ENCODE assay signal across 16 cellular contexts in the genomic region with DNA sequence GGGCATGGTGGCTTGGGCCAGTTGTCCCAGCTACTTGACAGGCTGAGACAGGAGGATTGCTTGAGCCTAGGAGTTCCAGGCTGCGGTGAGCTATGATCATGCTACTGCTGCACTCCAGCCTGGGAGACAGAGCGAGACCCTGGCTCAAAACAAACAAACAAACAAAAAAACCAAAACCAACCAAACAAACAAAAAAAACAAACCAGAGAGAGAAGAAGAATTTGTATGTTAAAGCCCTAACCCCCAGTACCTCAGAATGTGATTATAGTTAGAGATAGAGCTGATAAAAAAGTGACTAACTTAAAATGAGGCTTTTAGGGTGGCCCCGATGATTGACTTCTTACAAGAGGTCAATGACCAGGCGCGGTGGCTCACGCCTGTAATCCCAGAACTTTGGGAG. TPM values are rescaled to one million over a fixed set of nuclear protein-coding genes. Genes with fewer than 3 reads are reported as not detected.
DNase-seq lines count a peak whose midpoint lies in the region; ATAC-seq, FAIRE-seq and TF ChIP-seq lines count a peak whose summit lies in the region.
"Had no signal": no experiment of that assay in that cellular context is flagged by ENCODE, and none has a peak within 500 bp of the region (broad histone marks: within the 10 kb centered on the region; RNA-seq: fewer than 3 reads in every experiment).

No MANE protein-coding gene starts in this region.

- peaks cover 25 to 63% of the 10 kb centered on the region in 2 experiments; a peak in 4 of 5 replicates for H3K27me3 ChIP-seq in K562 (ENCODE audit: control insufficient read depth in 2 of 2, insufficient read depth in 2 of 2, low read length in 2 of 2)
- H3K27me3 ChIP-seq in transverse colon: peaks cover 86% of the 10 kb centered on the region

- in situ Hi-C loops in K562 (cut with MboI): no loop called here
- in situ Hi-C loops in transverse colon (cut with MboI; ENCODE audit: low pct_ligation_motif_present in 1 of 4, low pct_unique_long_range_greater_than_20kb in 1 of 4, low sequenced_read_pairs in 3 of 4): loop anchor here in 1 of 4 donors (25.0 kb wide), 1 partner anchor 93 kb away; the partner anchor contains the start of gene ZNF213

- H3K9me3 Mint-ChIP-seq in activated CD4-positive, alpha-beta T cell treated with anti-CD3 and anti-CD28 coated beads, Interleukin-2, amount 10 ng/mL, durations not matched to agents 24 days and 14 days: no peaks in the 10 kb centered on the region
- H3K9me3 Mint-ChIP-seq in IgD-negative memory B cell: no peaks in the 10 kb centered on the region
- peaks cover 10% of the 10 kb centered on the region for H3K9me3 Mint-ChIP-seq in nephron progenitor cell

- no peaks in the 10 kb centered on the region for H3K9me1 ChIP-seq in K562 (ENCODE audit: control insufficient read depth, insufficient read depth, low read length)

- no peaks in the 10 kb centered on the region; the same call in 1 of the 2 replicates for H4K20me1 ChIP-seq in K562 (replicated peaks; ENCODE audit: control insufficient read depth, insufficient read depth, low read length)

- H3K79me2 ChIP-seq in K562 (ENCODE audit: control insufficient read depth, insufficient read depth, low read length): no peaks in the 10 kb centered on the region

- H3K4me1 Mint-ChIP-seq in activated CD4-positive, alpha-beta T cell treated with anti-CD3 and anti-CD28 coated beads, Interleukin-2, amount 10 ng/mL, durations not matched to agents 24 days and 14 days: peaks cover 27% of the 10 kb centered on the region
- H3K4me1 Mint-ChIP-seq in IgD-negative memory B cell: peaks cover 5 to 7% (median 5%) of the 10 kb centered on the region in 3 donors
- H3K4me1 Mint-ChIP-seq in nephron progenitor cell: peaks cover 5% of the 10 kb centered on the region

- H3K9ac ChIP-seq in K562 (ENCODE audit: insufficient read depth in 1 of 2, low read depth in 2 of 2, low read length in 2 of 2): no peak overlapping the region

- TF ChIP-seq CTCF in K562 (IDR thresholded peaks at IDR 0.05 in 2 of 3, conservative IDR thresholded peaks at IDR 0.05 in 1 of 3; ENCODE audit: insufficient read depth in 2 of 3, low read depth in 1 of 3, low read length in 3 of 3): no peak
- no peak for TF ChIP-seq CTCF in nephron progenitor cell (IDR thresholded peaks at IDR 0.05)
- no peak for TF ChIP-seq CTCF in transverse colon (IDR thresholded peaks at IDR 0.05)

- TF ChIP-seq EP300 in K562 (IDR thresholded peaks at IDR 0.05; ENCODE audit: low read length) (no peak), transverse colon (IDR thresholded peaks at IDR 0.05; ENCODE audit: low read depth) (no peak)

- no peak for DNase-seq in activated CD4-positive, alpha-beta T cell treated with anti-CD3 and anti-CD28 coated beads, Interleukin-2, amount 10 ng/mL, durations not matched to agents 24 days and 14 days
- DNase-seq in activated CD4-positive, alpha-beta T cell treated with anti-CD3 and anti-CD28 coated beads for 1 hour: no peak
- DNase-seq in K562 (ENCODE audit: extremely low read depth in 1 of 4, low spot score in 3 of 4): no peak
- no peak for DNase-seq in nephron progenitor cell
- DNase-seq in transverse colon: no peak
- DNase-seq in posterior cingulate gyrus: no peak
- DNase-seq: adrenal gland, HCEC 1CT, heart right ventricle, NCI-H2081 treated with DMSO at 0.1 percent for 48 hours, substantia nigra, T-helper 9 cell had no signal

- POLR2A ChIA-PET in K562 (lab: Yijun Ruan, JAX): interaction anchor here (1.8 to 2.6 kb wide), 2 partner anchors 10 to 14 kb away, joined by 4 to 7 read pairs; no protein-coding TSS in a partner anchor

- peak overlapping the region; percentile 89 for H3K4me3 Mint-ChIP-seq in activated CD4-positive, alpha-beta T cell treated with anti-CD3 and anti-CD28 coated beads, Interleukin-2, amount 10 ng/mL, durations not matched to agents 24 days and 14 days
- peak overlapping the region; percentile 75 to 93 (median 82) for H3K4me3 Mint-ChIP-seq in IgD-negative memory B cell
- peak overlapping the region; percentile 74 for H3K4me3 Mint-ChIP-seq in nephron progenitor cell

- H3K36me3 ChIP-seq in K562 (ENCODE audit: control insufficient read depth, insufficient read depth, low read length) (no peaks in the 10 kb centered on the region), transverse colon (no peaks in the 10 kb centered on the region)
- H3K36me3 ChIP-seq: adrenal gland, heart right ventricle, left lung had no signal

- TF ChIP-seq RAD21 in K562 (CRISPR knock-in tag; conservative IDR thresholded peaks at IDR 0.05 in 1 of 2, IDR thresholded peaks at IDR 0.05 in 1 of 2): no peak

- H3K27ac ChIP-seq in K562 (ENCODE audit: extremely low read depth, low read depth, low read length) (no peak overlapping the region), transverse colon (no peak overlapping the region)
- H3K27ac ChIP-seq: adrenal gland, RWPE1 had no signal

- BruUV-seq in K562 (replicated peaks; lab: Mats Ljungman, UMichigan): no TSS peak

- H3K36me3 Mint-ChIP-seq in activated CD4-positive, alpha-beta T cell treated with anti-CD3 and anti-CD28 coated beads, Interleukin-2, amount 10 ng/mL, durations not matched to agents 24 days and 14 days (ENCODE audit: low read depth): peaks cover 2% of the 10 kb centered on the region
- H3K36me3 Mint-ChIP-seq in IgD-negative memory B cell (no peaks in the 10 kb centered on the region), nephron progenitor cell (ENCODE audit: low read depth) (no peaks in the 10 kb centered on the region)

- ATAC-seq in K562 (no peak), HG03571 (IDR thresholded peaks at IDR 0.05; ENCODE audit: unreplicated experiment) (no peak)

- peak overlapping the region; percentile 87 for H3K27ac Mint-ChIP-seq in activated CD4-positive, alpha-beta T cell treated with anti-CD3 and anti-CD28 coated beads, Interleukin-2, amount 10 ng/mL, durations not matched to agents 24 days and 14 days
- H3K27ac Mint-ChIP-seq in IgD-negative memory B cell (peak overlapping the region in 1 of 3 donors; percentile 20), nephron progenitor cell (no peak overlapping the region)

- WGBS in K562 (ENCODE audit: insufficient coverage, low coverage, missing lambda C conversion rate): 22% methylated on average over 6 of the region's 6 CpGs
- whole genome bisulfite sequencing in transverse colon (ENCODE audit: low coverage in 1 of 2), 2 donors: 68 to 92% methylated on average over 4 to 6 of the region's 6 CpGs

- H3K27me3 Mint-ChIP-seq in activated CD4-positive, alpha-beta T cell treated with anti-CD3 and anti-CD28 coated beads, Interleukin-2, amount 10 ng/mL, durations not matched to agents 24 days and 14 days: peaks cover 27% of the 10 kb centered on the region
- peaks cover 41% of the 10 kb centered on the region for H3K27me3 Mint-ChIP-seq in IgD-negative memory B cell
- peaks cover 88% of the 10 kb centered on the region for H3K27me3 Mint-ChIP-seq in nephron progenitor cell (ENCODE audit: low read depth, poor library complexity)

- H3K9me3 ChIP-seq in K562 (replicated peaks; ENCODE audit: control insufficient read depth, insufficient read depth, low read depth, low read length) (no peaks in the 10 kb centered on the region), transverse colon (no peaks in the 10 kb centered on the region)
- H3K9me3 ChIP-seq: adrenal gland, heart right ventricle, left lung had no signal

- H2AFZ ChIP-seq in K562 (ENCODE audit: low read depth, low read length): no peak overlapping the region

- H3K4me1 ChIP-seq in K562 (replicated peaks in 1 of 2; ENCODE audit: control insufficient read depth in 2 of 2, insufficient read depth in 2 of 2, low read length in 2 of 2) (peaks cover 3 to 21% of the 10 kb centered on the region in 2 experiments; a peak in 3 of 5 replicates), transverse colon (peaks cover 0 to 22% (median 21%) of the 10 kb centered on the region in 4 donors)

- H3K4me3 ChIP-seq in K562 (no peak overlapping the region), transverse colon (no peak overlapping the region)

- FAIRE-seq in K562 (lab: Jason Lieb, UNC): no peak

- no peak overlapping the region for H3K4me2 ChIP-seq in K562 (ENCODE audit: insufficient read depth, low read length)

- CTCF ChIA-PET in K562 (lab: Yijun Ruan, JAX; ENCODE audit: low intra/inter-chr PET ratio): no interaction called here

- TF ChIP-seq POLR2A in K562 (conservative IDR thresholded peaks at IDR 0.05) (no peak), transverse colon (IDR thresholded peaks at IDR 0.05) (no peak)

- intact Hi-C loops in activated CD4-positive, alpha-beta T cell treated with anti-CD3 and anti-CD28 coated beads, Interleukin-2, amount 10 ng/mL, durations not matched to agents 24 days and 14 days (cut with micrococcal nuclease): loop anchor here (5.0 kb wide), 1 partner anchor 42 kb away; no protein-coding TSS in a partner anchor
- intact Hi-C loops in K562 (cut with micrococcal nuclease): no loop called here
- intact Hi-C loops in transverse colon (cut with DNase I; ENCODE audit: low total_unique reads): no loop called here
- intact Hi-C loops in posterior cingulate gyrus (cut with DNase I): no loop called here

RNA-seq across cellular contexts. Expression of gene MMP25, which starts 1.7 kb away (rescaled TPM):
- 8.1 and 10.2 TPM in 2 replicates for total RNA-seq in activated CD4-positive, alpha-beta T cell treated with anti-CD3 and anti-CD28 coated beads, Interleukin-2, amount 10 ng/mL, durations not matched to agents 24 days and 14 days
- polyA plus RNA-seq in IgD-negative memory B cell (0.40 TPM), K562 (2011; rRNA removed) (not detected in 2 replicates), K562 (2014; fragmentation: Illumina TruSeq; extraction: Trizol) (0.03 TPM in 1 of 2 replicates, not detected in the other), K562 (2014; fragmentation: Nextera tagmentation; extraction: Ambion mirVana) (not detected), K562 (2014; rRNA removed) (not detected in 2 replicates)
- total RNA-seq in K562 (2011; cell fraction: chromatin; rRNA removed; ENCODE audit: low replicate concordance): 0.14 TPM in 1 of 2 replicates, not detected in the other
- 0.17 TPM in 1 of 2 replicates, not detected in the other for total RNA-seq in K562 (2011; cell fraction: nucleolus; rRNA removed)
- total RNA-seq in K562 (2011; cell fraction: nucleoplasm; rRNA removed): 0.07 and 0.15 TPM in 2 replicates
- total RNA-seq in K562 (2014; rRNA removed) (not detected in 2 replicates), K562 (2014; rRNA removed; fragmentation: Illumina TruSeq; extraction: Trizol) (not detected in 2 replicates), K562 (2015; rRNA removed; fragmentation: Illumina TruSeq; extraction: Trizol) (0.04 TPM in 1 of 2 replicates, not detected in the other), K562 (2021) (0.09 TPM in 1 of 2 replicates, not detected in the other), transverse colon (1 to 10 TPM in 3 of 4 donors, not detected in 1; 1.6 to 9.4 (median 1.8) TPM)
- 0.01 TPM in 1 of 2 replicates, not detected in the other for polyA plus RNA-seq in K562 (2011; cell fraction: cytosol; rRNA removed)
- 0.03 and 0.08 TPM in 2 replicates for polyA plus RNA-seq in K562 (2011; cell fraction: nucleus; rRNA removed)
- 0.51 and 0.58 TPM in 2 replicates for polyA plus RNA-seq in K562 (2012)
- not detected in 2 replicates for polyA minus RNA-seq in K562 (2011; rRNA and poly(A)+ RNA removed)
- 0.19 TPM in 1 of 2 replicates, not detected in the other for polyA minus RNA-seq in K562 (2011; cell fraction: cytosol; rRNA and poly(A)+ RNA removed)
- polyA minus RNA-seq in K562 (2011; cell fraction: nucleus; rRNA and poly(A)+ RNA removed): not detected in 2 replicates

RNA-seq across cellular contexts. Expression of gene BICDL2, which starts 8.0 kb away (rescaled TPM):
- 0.43 and 0.63 TPM in 2 replicates for total RNA-seq in activated CD4-positive, alpha-beta T cell treated with anti-CD3 and anti-CD28 coated beads, Interleukin-2, amount 10 ng/mL, durations not matched to agents 24 days and 14 days
- not detected for polyA plus RNA-seq in IgD-negative memory B cell
- 0.23 and 0.65 TPM in 2 replicates for total RNA-seq in K562 (2011; cell fraction: chromatin; rRNA removed; ENCODE audit: low replicate concordance)
- total RNA-seq in K562 (2011; cell fraction: nucleolus; rRNA removed): 1.1 and 1.2 TPM in 2 replicates
- 0.29 and 0.46 TPM in 2 replicates for total RNA-seq in K562 (2011; cell fraction: nucleoplasm; rRNA removed)
- 0.09 and 0.12 TPM in 2 replicates for total RNA-seq in K562 (2014; rRNA removed)
- total RNA-seq in K562 (2014; rRNA removed; fragmentation: Illumina TruSeq; extraction: Trizol): not detected in 2 replicates
- 0.08 TPM in 1 of 2 replicates, not detected in the other for total RNA-seq in K562 (2015; rRNA removed; fragmentation: Illumina TruSeq; extraction: Trizol)
- 0.09 TPM in 2 replicates for total RNA-seq in K562 (2021)
- polyA plus RNA-seq in K562 (2011; rRNA removed): 0.18 and 0.28 TPM in 2 replicates
- 0.32 and 0.63 TPM in 2 replicates for polyA plus RNA-seq in K562 (2011; cell fraction: cytosol; rRNA removed)
- 0.28 and 0.41 TPM in 2 replicates for polyA plus RNA-seq in K562 (2011; cell fraction: nucleus; rRNA removed)
- polyA plus RNA-seq in K562 (2012): 0.17 and 0.27 TPM in 2 replicates
- polyA plus RNA-seq in K562 (2014; fragmentation: Illumina TruSeq; extraction: Trizol): not detected in 2 replicates
- not detected for polyA plus RNA-seq in K562 (2014; fragmentation: Nextera tagmentation; extraction: Ambion mirVana)
- polyA plus RNA-seq in K562 (2014; rRNA removed): not detected in 2 replicates
- polyA minus RNA-seq in K562 (2011; rRNA and poly(A)+ RNA removed): not detected in 2 replicates
- 0.57 TPM in 1 of 2 replicates, not detected in the other for polyA minus RNA-seq in K562 (2011; cell fraction: cytosol; rRNA and poly(A)+ RNA removed)
- polyA minus RNA-seq in K562 (2011; cell fraction: nucleus; rRNA and poly(A)+ RNA removed): 0.44 and 0.54 TPM in 2 replicates
- total RNA-seq in transverse colon: 100 to 1,000 TPM; 123 to 357 (median 167) TPM
- total RNA-seq: heart right ventricle had no signal

RNA-seq across cellular contexts. Expression of gene IL32, which starts 20.7 kb away (rescaled TPM):
- total RNA-seq in activated CD4-positive, alpha-beta T cell treated with anti-CD3 and anti-CD28 coated beads, Interleukin-2, amount 10 ng/mL, durations not matched to agents 24 days and 14 days: 918 and 934 TPM in 2 replicates
- polyA plus RNA-seq in IgD-negative memory B cell (59.8 TPM), K562 (2011; rRNA removed) (0.21 TPM in 1 of 2 replicates, not detected in the other), K562 (2014; fragmentation: Illumina TruSeq; extraction: Trizol) (0.31 and 0.64 TPM in 2 replicates), K562 (2014; fragmentation: Nextera tagmentation; extraction: Ambion mirVana) (under 1 TPM; 0.24 to 0.42 TPM), K562 (2014; rRNA removed) (0.43 and 2.0 TPM in 2 replicates)
- 1.1 TPM in 1 of 2 replicates, not detected in the other for total RNA-seq in K562 (2011; cell fraction: chromatin; rRNA removed; ENCODE audit: low replicate concordance)
- total RNA-seq in K562 (2011; cell fraction: nucleolus; rRNA removed): 0.50 and 1.1 TPM in 2 replicates
- not detected in 2 replicates for total RNA-seq in K562 (2011; cell fraction: nucleoplasm; rRNA removed)
- total RNA-seq in K562 (2014; rRNA removed) (not detected in 2 replicates), K562 (2014; rRNA removed; fragmentation: Illumina TruSeq; extraction: Trizol) (not detected in 2 replicates), K562 (2015; rRNA removed; fragmentation: Illumina TruSeq; extraction: Trizol) (not detected in 2 replicates), K562 (2021) (1.5 and 2.2 TPM in 2 replicates), transverse colon (100 to 1,000 TPM in 3 of 4 donors, 10 to 100 TPM in 1; 21.9 to 720 (median 492) TPM)
- polyA plus RNA-seq in K562 (2011; cell fraction: cytosol; rRNA removed): 0.40 TPM in 2 replicates
- 0.29 and 0.43 TPM in 2 replicates for polyA plus RNA-seq in K562 (2011; cell fraction: nucleus; rRNA removed)
- polyA plus RNA-seq in K562 (2012): 1.0 and 5.1 TPM in 2 replicates
- polyA minus RNA-seq in K562 (2011; rRNA and poly(A)+ RNA removed): not detected in 2 replicates
- not detected in 2 replicates for polyA minus RNA-seq in K562 (2011; cell fraction: cytosol; rRNA and poly(A)+ RNA removed)
- not detected in 2 replicates for polyA minus RNA-seq in K562 (2011; cell fraction: nucleus; rRNA and poly(A)+ RNA removed)

RNA-seq across cellular contexts. Expression of gene THOC6, which starts 20.9 kb away (rescaled TPM):
- 55.3 and 57.0 TPM in 2 replicates for total RNA-seq in activated CD4-positive, alpha-beta T cell treated with anti-CD3 and anti-CD28 coated beads, Interleukin-2, amount 10 ng/mL, durations not matched to agents 24 days and 14 days
- polyA plus RNA-seq in IgD-negative memory B cell: 48.2 TPM
- total RNA-seq in K562 (2011; cell fraction: chromatin; rRNA removed; ENCODE audit: low replicate concordance): 53.2 and 110 TPM in 2 replicates
- total RNA-seq in K562 (2011; cell fraction: nucleolus; rRNA removed): 76.5 and 89.0 TPM in 2 replicates
- total RNA-seq in K562 (2011; cell fraction: nucleoplasm; rRNA removed): 47.3 and 55.1 TPM in 2 replicates
- 51.2 and 66.7 TPM in 2 replicates for total RNA-seq in K562 (2014; rRNA removed)
- 13.2 and 22.3 TPM in 2 replicates for total RNA-seq in K562 (2014; rRNA removed; fragmentation: Illumina TruSeq; extraction: Trizol)
- 42.7 and 46.7 TPM in 2 replicates for total RNA-seq in K562 (2015; rRNA removed; fragmentation: Illumina TruSeq; extraction: Trizol)
- 65.4 and 70.1 TPM in 2 replicates for total RNA-seq in K562 (2021)
- 38.7 and 47.4 TPM in 2 replicates for polyA plus RNA-seq in K562 (2011; rRNA removed)
- polyA plus RNA-seq in K562 (2011; cell fraction: cytosol; rRNA removed): 53.0 and 93.1 TPM in 2 replicates
- polyA plus RNA-seq in K562 (2011; cell fraction: nucleus; rRNA removed): 154 TPM in 2 replicates
- 65.3 and 65.6 TPM in 2 replicates for polyA plus RNA-seq in K562 (2012)
- 42.3 and 48.3 TPM in 2 replicates for polyA plus RNA-seq in K562 (2014; fragmentation: Illumina TruSeq; extraction: Trizol)
- polyA plus RNA-seq in K562 (2014; fragmentation: Nextera tagmentation; extraction: Ambion mirVana): 1 to 10 TPM; 2.5 to 5.5 TPM
- polyA plus RNA-seq in K562 (2014; rRNA removed): 64.5 and 66.6 TPM in 2 replicates
- 19.6 and 28.3 TPM in 2 replicates for polyA minus RNA-seq in K562 (2011; rRNA and poly(A)+ RNA removed)
- polyA minus RNA-seq in K562 (2011; cell fraction: cytosol; rRNA and poly(A)+ RNA removed): 32.0 and 41.0 TPM in 2 replicates
- 17.4 and 24.7 TPM in 2 replicates for polyA minus RNA-seq in K562 (2011; cell fraction: nucleus; rRNA and poly(A)+ RNA removed)
- 10 to 100 TPM; 10.1 to 42.8 (median 17.6) TPM for total RNA-seq in transverse colon

RNA-seq across cellular contexts. Expression of gene HCFC1R1, which starts 21.0 kb away (rescaled TPM):
- 29.4 TPM in 2 replicates for total RNA-seq in activated CD4-positive, alpha-beta T cell treated with anti-CD3 and anti-CD28 coated beads, Interleukin-2, amount 10 ng/mL, durations not matched to agents 24 days and 14 days
- polyA plus RNA-seq in IgD-negative memory B cell (26.2 TPM), K562 (2011; rRNA removed) (5.2 and 8.1 TPM in 2 replicates), K562 (2014; fragmentation: Illumina TruSeq; extraction: Trizol) (15.6 and 31.2 TPM in 2 replicates), K562 (2014; fragmentation: Nextera tagmentation; extraction: Ambion mirVana) (1 to 10 TPM; 2.2 to 4.1 TPM), K562 (2014; rRNA removed) (19.2 and 24.0 TPM in 2 replicates)
- total RNA-seq in K562 (2011; cell fraction: chromatin; rRNA removed; ENCODE audit: low replicate concordance): 4.0 and 6.9 TPM in 2 replicates
- total RNA-seq in K562 (2011; cell fraction: nucleolus; rRNA removed): 7.2 and 7.8 TPM in 2 replicates
- 2.9 and 7.3 TPM in 2 replicates for total RNA-seq in K562 (2011; cell fraction: nucleoplasm; rRNA removed)
- total RNA-seq in K562 (2014; rRNA removed) (19.3 and 32.1 TPM in 2 replicates), K562 (2014; rRNA removed; fragmentation: Illumina TruSeq; extraction: Trizol) (3.9 and 5.1 TPM in 2 replicates), K562 (2015; rRNA removed; fragmentation: Illumina TruSeq; extraction: Trizol) (9.4 and 11.2 TPM in 2 replicates), K562 (2021) (27.8 and 29.0 TPM in 2 replicates), transverse colon (10 to 100 TPM in 2 of 4 donors, 1 to 10 TPM in 2; 4.4 to 35.4 (median 17.5) TPM)
- 14.9 and 33.5 TPM in 2 replicates for polyA plus RNA-seq in K562 (2011; cell fraction: cytosol; rRNA removed)
- polyA plus RNA-seq in K562 (2011; cell fraction: nucleus; rRNA removed): 15.9 and 23.6 TPM in 2 replicates
- polyA plus RNA-seq in K562 (2012): 33.0 and 38.8 TPM in 2 replicates
- polyA minus RNA-seq in K562 (2011; rRNA and poly(A)+ RNA removed): 1.4 and 2.3 TPM in 2 replicates
- polyA minus RNA-seq in K562 (2011; cell fraction: cytosol; rRNA and poly(A)+ RNA removed): 8.2 and 13.5 TPM in 2 replicates
- 2.3 and 4.6 TPM in 2 replicates for polyA minus RNA-seq in K562 (2011; cell fraction: nucleus; rRNA and poly(A)+ RNA removed)

Comparison
In these comparisons a context has a peak if more than half of its experiments do, and no peak if none do; other contexts are left out.
1. RNA of gene BICDL2, which starts 8.0 kb away (total RNA-seq): 123 to 357 TPM in transverse colon; 0.43 to 0.63 TPM in activated CD4-positive, alpha-beta T cell treated with anti-CD3 and anti-CD28 coated beads, Interleukin-2, amount 10 ng/mL, durations not matched to agents 24 days and 14 days and 0.08 to 1.2 TPM in K562; every median in the first group is over 10 times any median in the second.
2. RNA of gene IL32, which starts 20.7 kb away (total RNA-seq): 918 to 934 TPM in activated CD4-positive, alpha-beta T cell treated with anti-CD3 and anti-CD28 coated beads, Interleukin-2, amount 10 ng/mL, durations not matched to agents 24 days and 14 days and 21.9 to 720 TPM in transverse colon; 0.50 to 2.2 TPM in K562; every median in the first group is over 4 times any median in the second.
3. Peak in every context shown above with its lines, with median percentiles within 50 percentile points of each other: H3K4me3 Mint-ChIP-seq.